ENCODE assay signal across 21 cellular contexts in genomic region chr17:1494203-1494602, GRCh38. TPM values are rescaled to one million over a fixed set of nuclear protein-coding genes. Genes with fewer than 3 reads are reported as not detected.
DNase-seq lines count a peak whose midpoint lies in the region; ATAC-seq and TF ChIP-seq lines count a peak whose summit lies in the region.
"Had no signal": no experiment of that assay in that cellular context is flagged by ENCODE, and none has a peak within 500 bp of the region (broad histone marks: within the 10 kb centered on the region; RNA-seq: fewer than 3 reads in every experiment).

No MANE protein-coding gene starts in this region.

- H3K4me1 Mint-ChIP-seq in natural killer cell = peaks cover 6 to 32% of the 10 kb centered on the region in 2 donors
- H3K4me1 Mint-ChIP-seq in natural killer cell treated with Interleukin-12 subunit alpha and Interleukin-12 subunit beta and Interleukin-15 and Interleukin-18, amount 100 ng/mL, for 72 hours (ENCODE audit: low read depth in 2 of 2) = peaks cover 11 to 12% of the 10 kb centered on the region in 2 donors
- peaks cover 28% of the 10 kb centered on the region for H3K4me1 Mint-ChIP-seq in endothelial cell (ENCODE audit: unreplicated experiment)

- H3K36me3 Mint-ChIP-seq in natural killer cell = no peaks in the 10 kb centered on the region
- H3K36me3 Mint-ChIP-seq in natural killer cell treated with Interleukin-12 subunit alpha and Interleukin-12 subunit beta and Interleukin-15 and Interleukin-18, amount 100 ng/mL, for 72 hours = no peaks in the 10 kb centered on the region
- peaks cover 19% of the 10 kb centered on the region for H3K36me3 Mint-ChIP-seq in endothelial cell (ENCODE audit: low read depth, unreplicated experiment)
- H3K36me3 Mint-ChIP-seq: activated naive CD8-positive, alpha-beta T cell had no signal

- no peak for ATAC-seq in natural killer cell
- no peak for ATAC-seq in natural killer cell treated with Interleukin-12 subunit alpha and Interleukin-12 subunit beta and Interleukin-15 and Interleukin-18, amount 100 ng/mL, for 72 hours
- ATAC-seq in GM18498 (IDR thresholded peaks at IDR 0.05; ENCODE audit: unreplicated experiment) = no peak
- ATAC-seq: activated T-cell treated with anti-CD3 and anti-CD28 coated beads, Interleukin-2, amount 50 U/mL, for 72 hours; stimulated activated naive CD8-positive, alpha-beta T cell treated with anti-CD3 and anti-CD28 coated beads, Interleukin-15, amount 100 ng/mL, for 72 hours had no signal

- intact Hi-C loops in natural killer cell (cut with micrococcal nuclease) = loop anchor here (5.0 kb wide), 1 partner anchor 37 kb away; the partner anchor contains the start of gene CRK

- DNase-seq in natural killer cell (no peak), endothelial cell (ENCODE audit: low spot score) (no peak), NCI-H82 (lab: John Stamatoyannopoulos, UW) (no peak), GM19238 (ENCODE audit: insufficient read length, low spot score) (no peak)
- no peak for DNase-seq in natural killer cell treated with Interleukin-12 subunit alpha and Interleukin-12 subunit beta and Interleukin-15 and Interleukin-18, amount 100 ng/mL, for 72 hours (ENCODE audit: low spot score)
- no peak for DNase-seq in stimulated activated CD4-positive, alpha-beta T cell treated with anti-CD3 and anti-CD28 coated beads, Interleukin-15, amount 100 ng/mL, for 24 hours
- DNase-seq: activated T-cell treated with anti-CD3 and anti-CD28 coated beads, Interleukin-2, amount 50 U/mL, for 72 hours; colonic mucosa; DMS153; GDM1; immature natural killer cell; NCI-H1417 treated with DMSO at 0.1 percent for 48 hours; NCI-H524; RPMI8226; stimulated activated CD4-positive, alpha-beta T cell treated with anti-CD3 and anti-CD28 coated beads, Interleukin-4, amount 100 ng/mL, for 1 hour; stimulated activated naive CD8-positive, alpha-beta T cell treated with anti-CD3 and anti-CD28 coated beads, Interleukin-15, amount 100 ng/mL, for 72 hours had no signal

- peak overlapping the region; percentile 52 for H3K4me3 Mint-ChIP-seq in natural killer cell
- no peak overlapping the region for H3K4me3 Mint-ChIP-seq in natural killer cell treated with Interleukin-12 subunit alpha and Interleukin-12 subunit beta and Interleukin-15 and Interleukin-18, amount 100 ng/mL, for 72 hours
- peak overlapping the region; percentile 86 for H3K4me3 Mint-ChIP-seq in endothelial cell (ENCODE audit: unreplicated experiment)
- H3K4me3 Mint-ChIP-seq: activated naive CD8-positive, alpha-beta T cell; activated T-cell treated with anti-CD3 and anti-CD28 coated beads, Interleukin-2, amount 50 U/mL, for 72 hours; stimulated activated naive CD8-positive, alpha-beta T cell treated with anti-CD3 and anti-CD28 coated beads, Interleukin-15, amount 100 ng/mL, for 72 hours had no signal

- no peak overlapping the region for H3K9ac ChIP-seq in rectal smooth muscle tissue (ENCODE audit: low read length)

- H3K36me3 ChIP-seq in rectal smooth muscle tissue (ENCODE audit: control insufficient read depth, insufficient read depth, low read length) = peaks cover 17% of the 10 kb centered on the region
- H3K36me3 ChIP-seq: colonic mucosa, prostate gland had no signal

- H3K27me3 Mint-ChIP-seq in natural killer cell (ENCODE audit: low read depth in 2 of 2) (no peaks in the 10 kb centered on the region), endothelial cell (ENCODE audit: unreplicated experiment) (peaks cover 10% of the 10 kb centered on the region)
- H3K27me3 Mint-ChIP-seq in natural killer cell treated with Interleukin-12 subunit alpha and Interleukin-12 subunit beta and Interleukin-15 and Interleukin-18, amount 100 ng/mL, for 72 hours = peaks cover 0 to 7% of the 10 kb centered on the region in 2 donors
- H3K27me3 Mint-ChIP-seq: activated naive CD8-positive, alpha-beta T cell had no signal

- H3K9me3 Mint-ChIP-seq in natural killer cell = no peaks in the 10 kb centered on the region
- no peaks in the 10 kb centered on the region for H3K9me3 Mint-ChIP-seq in natural killer cell treated with Interleukin-12 subunit alpha and Interleukin-12 subunit beta and Interleukin-15 and Interleukin-18, amount 100 ng/mL, for 72 hours
- no peaks in the 10 kb centered on the region for H3K9me3 Mint-ChIP-seq in endothelial cell (ENCODE audit: unreplicated experiment)
- H3K9me3 Mint-ChIP-seq: activated T-cell treated with anti-CD3 and anti-CD28 coated beads, Interleukin-2, amount 50 U/mL, for 72 hours; immature natural killer cell; stimulated activated naive CD8-positive, alpha-beta T cell treated with anti-CD3 and anti-CD28 coated beads, Interleukin-15, amount 100 ng/mL, for 72 hours had no signal

- H3K4me1 ChIP-seq in rectal smooth muscle tissue (ENCODE audit: control insufficient read depth, insufficient read depth, low read length) = peaks cover 28% of the 10 kb centered on the region

- H3K27ac Mint-ChIP-seq in natural killer cell (no peak overlapping the region), endothelial cell (ENCODE audit: unreplicated experiment) (peak overlapping the region; percentile 93)
- no peak overlapping the region for H3K27ac Mint-ChIP-seq in natural killer cell treated with Interleukin-12 subunit alpha and Interleukin-12 subunit beta and Interleukin-15 and Interleukin-18, amount 100 ng/mL, for 72 hours
- H3K27ac Mint-ChIP-seq: activated naive CD8-positive, alpha-beta T cell; activated T-cell treated with anti-CD3 and anti-CD28 coated beads, Interleukin-2, amount 50 U/mL, for 72 hours; immature natural killer cell; stimulated activated naive CD8-positive, alpha-beta T cell treated with anti-CD3 and anti-CD28 coated beads, Interleukin-15, amount 100 ng/mL, for 72 hours had no signal

- peak overlapping the region; percentile 75 for H3K27ac ChIP-seq in rectal smooth muscle tissue (ENCODE audit: low read depth, low read length)
- H3K27ac ChIP-seq: colonic mucosa had no signal

- TF ChIP-seq CTCF in natural killer cell (IDR thresholded peaks at IDR 0.05) (no peak), endothelial cell (IDR thresholded peaks at IDR 0.05; ENCODE audit: unreplicated experiment) (no peak)

- no peaks in the 10 kb centered on the region for H3K27me3 ChIP-seq in rectal smooth muscle tissue (ENCODE audit: control insufficient read depth, insufficient read depth, low read length)
- H3K27me3 ChIP-seq: colonic mucosa had no signal

- no peak overlapping the region for H3K4me3 ChIP-seq in rectal smooth muscle tissue (ENCODE audit: low read length)
- H3K4me3 ChIP-seq: colonic mucosa, prostate gland, smooth muscle cell had no signal

RNA-seq across cellular contexts. Expression of gene MYO1C, which starts 1.7 kb away (rescaled TPM):
- total RNA-seq in natural killer cell (10 to 100 TPM in 2 of 3 donors, 1 to 10 TPM in 1; 4.0 to 39.6 (median 24.0) TPM), endothelial cell (ENCODE audit: unreplicated experiment) (117 TPM)
- 10 to 100 TPM; 16.8 to 54.5 TPM for total RNA-seq in natural killer cell treated with Interleukin-12 subunit alpha and Interleukin-12 subunit beta and Interleukin-15 and Interleukin-18, amount 100 ng/mL, for 72 hours

RNA-seq across cellular contexts. Expression of gene INPP5K, which starts 22.2 kb away (rescaled TPM):
- 100 to 1,000 TPM; 278 to 317 (median 292) TPM for total RNA-seq in natural killer cell
- total RNA-seq in natural killer cell treated with Interleukin-12 subunit alpha and Interleukin-12 subunit beta and Interleukin-15 and Interleukin-18, amount 100 ng/mL, for 72 hours = 10 to 100 TPM; 34.9 to 43.8 TPM
- total RNA-seq in endothelial cell (ENCODE audit: unreplicated experiment) = 40.9 TPM

RNA-seq across cellular contexts. Expression of gene CRK, which starts 38.2 kb away (rescaled TPM):
- total RNA-seq in natural killer cell = 10 to 100 TPM; 15.9 to 19.6 (median 16.7) TPM
- 10 to 100 TPM; 18.1 to 36.4 TPM for total RNA-seq in natural killer cell treated with Interleukin-12 subunit alpha and Interleukin-12 subunit beta and Interleukin-15 and Interleukin-18, amount 100 ng/mL, for 72 hours
- total RNA-seq in endothelial cell (ENCODE audit: unreplicated experiment) = 119 TPM
